In genomic region chr9:131008909-131009618, GRCh38 we compare ENCODE assay signal across 8 cellular contexts. TPM values are rescaled to one million over a fixed set of nuclear protein-coding genes. Genes with fewer than 3 reads are reported as not detected.
DNase-seq lines count a peak whose midpoint lies in the region; ATAC-seq and TF ChIP-seq lines count a peak whose summit lies in the region.

TSS of gene LAMC3 (plus strand) at chr9:131009174. CDS start at chr9:131009215, 41 bp downstream.

- peak within 1 kb of the TSS; percentile 71 for H3K4me3 ChIP-seq in H7 (ENCODE audit: insufficient read depth, low read depth, low read length)
- peak within 1 kb of the TSS in 3 of 4 donors; percentile 15 to 27 (median 22) for H3K4me3 ChIP-seq in Peyer's patch
- peak within 1 kb of the TSS in 9 of 12 donors; percentile 0 to 44 (median 32) for H3K4me3 ChIP-seq in heart left ventricle
- H3K4me3 ChIP-seq in gastrocnemius medialis = peak within 1 kb of the TSS in 1 of 4 donors; percentile 29

- peaks cover 0 to 9% (median 3%) of the 10 kb centered on the region in 4 donors for H3K4me1 ChIP-seq in Peyer's patch
- H3K4me1 ChIP-seq in heart left ventricle = peaks cover 0 to 9% (median 0%) of the 10 kb centered on the region in 12 donors
- H3K4me1 ChIP-seq in gastrocnemius medialis = no peaks in the 10 kb centered on the region

- H3K4me3 Mint-ChIP-seq in natural killer cell = no peak within 1 kb of the TSS

- H3K4me1 Mint-ChIP-seq in natural killer cell = no peaks in the 10 kb centered on the region

- H3K27me3 Mint-ChIP-seq in natural killer cell (ENCODE audit: low read depth in 2 of 2) = peaks cover 16 to 25% of the 10 kb centered on the region in 2 donors

- TF ChIP-seq CTCF in Peyer's patch (IDR thresholded peaks at IDR 0.05) = peak in 3 of 6 experiments; percentile 7 to 17 (median 13)
- TF ChIP-seq CTCF in heart left ventricle (IDR thresholded peaks at IDR 0.05) = peak in 10 of 12 donors; percentile 8 to 48 (median 28)
- TF ChIP-seq CTCF in gastrocnemius medialis (IDR thresholded peaks at IDR 0.05 in 4 of 5, conservative IDR thresholded peaks at IDR 0.05 in 1 of 5) = peak in 3 of 5 experiments; percentile 17 to 36 (median 25)
- no peak for TF ChIP-seq CTCF in natural killer cell (IDR thresholded peaks at IDR 0.05)

- ATAC-seq in heart left ventricle = peak in 3 of 4 donors; percentile 29 to 47 (median 45)
- no peak for ATAC-seq in gastrocnemius medialis
- no peak for ATAC-seq in GM19463 (IDR thresholded peaks at IDR 0.05; ENCODE audit: unreplicated experiment)
- ATAC-seq in natural killer cell = no peak
- ATAC-seq in HG02870 (IDR thresholded peaks at IDR 0.05; ENCODE audit: unreplicated experiment) = no peak

- H3K27ac Mint-ChIP-seq in natural killer cell = no peak within 1 kb of the TSS

- DNase-seq in H7 (peak; percentile 97), Peyer's patch (no peak), heart left ventricle (peak in 1 of 5 donors; percentile 55), gastrocnemius medialis (no peak), natural killer cell (no peak), kidney tubule cell (ENCODE audit: low spot score) (no peak)

- 1 to 7% (median 5%) methylated on average over 14 to 88 of the region's 88 CpGs for WGBS in heart left ventricle, 4 donors

- no peaks in the 10 kb centered on the region for H3K9me3 Mint-ChIP-seq in natural killer cell

- no peaks in the 10 kb centered on the region for H3K36me3 Mint-ChIP-seq in natural killer cell

- H3K27ac ChIP-seq in Peyer's patch (no peak within 1 kb of the TSS), heart left ventricle (no peak within 1 kb of the TSS), gastrocnemius medialis (no peak within 1 kb of the TSS)

- H3K9me3 ChIP-seq in Peyer's patch (no peaks in the 10 kb centered on the region), heart left ventricle (no peaks in the 10 kb centered on the region), gastrocnemius medialis (no peaks in the 10 kb centered on the region)

- no peaks in the 10 kb centered on the region for H3K27me3 ChIP-seq in H7 (ENCODE audit: control insufficient read depth, insufficient read depth, low read length)
- H3K27me3 ChIP-seq in Peyer's patch = peaks cover 0 to 6% of the 10 kb centered on the region in 2 donors
- peaks cover 0 to 38% (median 12%) of the 10 kb centered on the region in 9 donors for H3K27me3 ChIP-seq in heart left ventricle
- peaks cover 31 to 42% (median 35%) of the 10 kb centered on the region in 3 donors for H3K27me3 ChIP-seq in gastrocnemius medialis

- intact Hi-C loops in heart left ventricle (cut with DNase I) = no loop called here
- intact Hi-C loops in gastrocnemius medialis (cut with DNase I; ENCODE audit: low total_unique reads) = no loop called here
- intact Hi-C loops in natural killer cell (cut with micrococcal nuclease) = no loop called here

- H3K36me3 ChIP-seq in H7 (replicated peaks; ENCODE audit: control insufficient read depth, insufficient read depth, low read length) = no peaks in the 10 kb centered on the region; the same call in 1 of the 2 replicates
- no peaks in the 10 kb centered on the region for H3K36me3 ChIP-seq in Peyer's patch
- no peaks in the 10 kb centered on the region for H3K36me3 ChIP-seq in heart left ventricle
- no peaks in the 10 kb centered on the region for H3K36me3 ChIP-seq in gastrocnemius medialis

- TF ChIP-seq POLR2A in Peyer's patch (IDR thresholded peaks at IDR 0.05) = no peak
- no peak for TF ChIP-seq POLR2A in heart left ventricle (IDR thresholded peaks at IDR 0.05)
- TF ChIP-seq POLR2A in gastrocnemius medialis (IDR thresholded peaks at IDR 0.05) = no peak

- in situ Hi-C loops in gastrocnemius medialis (cut with MboI; ENCODE audit: low sequenced_read_pairs in 4 of 4) = no loop called here

RNA-seq across cellular contexts. Expression of gene LAMC3, which starts in this region (rescaled TPM):
- total RNA-seq in H7 (2014; rRNA removed; shearing (Covaris generic)) = 84.9 and 91.8 TPM in 2 replicates
- total RNA-seq in Peyer's patch (1 to 10 TPM in 3 of 4 donors, not detected in 1; 1.6 to 4.1 (median 3.9) TPM), heart left ventricle (1 to 10 TPM in 3 of 9 donors, under 1 TPM in 6; 0.11 to 1.8 (median 0.69) TPM), gastrocnemius medialis (1 to 10 TPM in 2 of 4 donors, under 1 TPM in 2; 0.07 to 1.5 (median 0.72) TPM), natural killer cell (not detected)
- under 1 TPM; 0.27 to 0.67 TPM for polyA plus RNA-seq in heart left ventricle

Comparison
In these comparisons a context has a peak if more than half of its experiments do, and no peak if none do; other contexts are left out.
1. RNA of gene LAMC3 (total RNA-seq): 84.9 to 91.8 TPM in H7; 1.6 to 4.1 TPM in Peyer's patch, 0.07 to 1.5 TPM in gastrocnemius medialis, 0.11 to 1.8 TPM in heart left ventricle and not detected in natural killer cell; every median in the first group is over 10 times any median in the second.
2. ATAC-seq: peak in heart left ventricle (3 of 4); none in gastrocnemius medialis (0 of 2), GM19463 (single experiment), natural killer cell (0 of 3) and HG02870 (single experiment).